Comparison of ENCODE assay signal across 14 cellular contexts in the genomic region with DNA sequence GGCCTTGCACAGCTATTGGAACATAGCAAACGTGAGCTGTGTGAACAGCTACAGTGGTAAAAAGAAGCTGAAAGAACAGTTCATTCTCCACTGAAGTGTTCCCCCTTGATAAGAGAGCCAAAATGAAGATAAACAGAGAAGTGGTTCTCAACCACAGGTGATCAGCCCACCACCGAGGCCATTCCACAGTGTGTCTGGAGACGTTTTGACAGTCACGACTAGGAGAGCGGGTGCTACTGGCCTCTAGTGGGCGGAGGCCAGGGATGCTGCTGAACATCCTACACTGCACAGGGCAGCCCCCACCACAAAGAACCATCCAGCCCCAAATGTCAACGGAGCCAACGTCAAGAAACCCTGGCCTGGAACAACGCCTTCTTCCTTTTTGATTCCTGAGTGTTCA. TPM values are rescaled to one million over a fixed set of nuclear protein-coding genes. Genes with fewer than 3 reads are reported as not detected.
DNase-seq lines count a peak whose midpoint lies in the region; ATAC-seq and TF ChIP-seq lines count a peak whose summit lies in the region.
"Had no signal": no experiment of that assay in that cellular context is flagged by ENCODE, and none has a peak within 500 bp of the region (broad histone marks: within the 10 kb centered on the region; RNA-seq: fewer than 3 reads in every experiment).

No MANE protein-coding gene starts in this region.

- peaks cover 3% of the 10 kb centered on the region for H4K20me1 ChIP-seq in smooth muscle cell (ENCODE audit: low read depth)

- no peak overlapping the region for H3K27ac Mint-ChIP-seq in WTC11

- POLR2A ChIA-PET in A673 (lab: Charles Lee; ENCODE audit: low non-redundant PET) = no interaction called here
- POLR2A ChIA-PET in WTC11 (lab: Charles Lee) = no interaction called here

- H3K4me2 ChIP-seq in smooth muscle cell = no peak overlapping the region

- ATAC-seq in WTC11 = peak; percentile 85
- ATAC-seq in omental fat pad (ENCODE audit: low FRiP score) = no peak

- BruUV-seq in A673 (replicated peaks; lab: Mats Ljungman, UMichigan) = no TSS peak

- no peaks in the 10 kb centered on the region for H3K36me3 ChIP-seq in A673 (ENCODE audit: insufficient read depth, low read length, poor library complexity, severe bottlenecking)
- H3K36me3 ChIP-seq in smooth muscle cell (ENCODE audit: low read depth) = no peaks in the 10 kb centered on the region
- H3K36me3 ChIP-seq: MG63, SJSA1 had no signal

- no peaks in the 10 kb centered on the region for H3F3A ChIP-seq in smooth muscle cell (ENCODE audit: low read depth)

- intact Hi-C loops in A673 (cut with micrococcal nuclease; ENCODE audit: unreplicated experiment) = no loop called here

- H3K27me3 Mint-ChIP-seq in WTC11 (ENCODE audit: low read depth) = no peaks in the 10 kb centered on the region

- 90% methylated on average over 9 of the region's 9 CpGs for WGBS in smooth muscle cell (ENCODE audit: low lambda C conversion rate)

- CTCF ChIA-PET in A673 (lab: Charles Lee) (no interaction called here), WTC11 (lab: Charles Lee) (no interaction called here)

- H3K4me1 ChIP-seq in A673 (ENCODE audit: insufficient read depth, low read length, poor library complexity, severe bottlenecking) = no peaks in the 10 kb centered on the region
- H3K4me1 ChIP-seq in smooth muscle cell (ENCODE audit: low read depth) = no peaks in the 10 kb centered on the region
- H3K4me1 ChIP-seq: SJSA1 had no signal

- H3K27me3 ChIP-seq in A673 (replicated peaks; ENCODE audit: insufficient read depth, low read depth, low read length, poor library complexity) = no peaks in the 10 kb centered on the region
- no peaks in the 10 kb centered on the region for H3K27me3 ChIP-seq in smooth muscle cell (ENCODE audit: low read depth)
- H3K27me3 ChIP-seq: MG63, SJSA1 had no signal

- H3K9me3 ChIP-seq in A673 (ENCODE audit: low read depth, low read length, poor library complexity, severe bottlenecking) = no peaks in the 10 kb centered on the region
- no peaks in the 10 kb centered on the region for H3K9me3 ChIP-seq in smooth muscle cell (replicated peaks; ENCODE audit: low read depth)
- H3K9me3 ChIP-seq: MG63, SJSA1 had no signal

- no peak overlapping the region for H2AFZ ChIP-seq in smooth muscle cell (ENCODE audit: low read depth)

- no peaks in the 10 kb centered on the region for H3K79me2 ChIP-seq in smooth muscle cell (ENCODE audit: low read depth)

- no peaks in the 10 kb centered on the region for H3K9me3 Mint-ChIP-seq in WTC11

- DNase-seq in A673 (ENCODE audit: low spot score) (no peak), WTC11 (ENCODE audit: low spot score) (peak; percentile 33), inferior parietal cortex (ENCODE audit: extremely low spot score) (peak; percentile 34), DMS153 treated with DMSO at 0.1 percent for 48 hours (lab: John Stamatoyannopoulos, UW; ENCODE audit: unreplicated experiment) (no peak), GF-D8 (lab: John Stamatoyannopoulos, UW) (no peak), omental fat pad (ENCODE audit: low spot score) (no peak), smooth muscle cell (lab: John Stamatoyannopoulos, UW; ENCODE audit: unreplicated experiment) (no peak)
- DNase-seq: activated gamma-delta T cell; foreskin melanocyte; mammary epithelial cell; NK-92 treated with Interleukin-12 subunit alpha and Interleukin-12 subunit beta, amount 100 ng/mL, for 24 hours had no signal

- no peak overlapping the region for H3K9ac ChIP-seq in smooth muscle cell (ENCODE audit: low read depth)

- peaks cover 3% of the 10 kb centered on the region; the same call in 1 of the 2 replicates for H3K36me3 Mint-ChIP-seq in WTC11

- H3K27ac ChIP-seq in A673 (ENCODE audit: low read depth, low read length, poor library complexity, severe bottlenecking) = no peak overlapping the region
- no peak overlapping the region for H3K27ac ChIP-seq in smooth muscle cell (ENCODE audit: low read depth)
- H3K27ac ChIP-seq: SJSA1 had no signal

- H3K4me1 Mint-ChIP-seq in WTC11 = peaks cover 24% of the 10 kb centered on the region

- TF ChIP-seq CTCF in A673 (conservative IDR thresholded peaks at IDR 0.05; ENCODE audit: low read depth, low read length) (peak; percentile 44), GM12873 (IDR thresholded peaks at IDR 0.05; ENCODE audit: insufficient read depth, low read depth, low read length, missing control alignments) (peak; percentile 28), WTC11 (IDR thresholded peaks at IDR 0.05) (no peak), omental fat pad (IDR thresholded peaks at IDR 0.05) (no peak), smooth muscle cell (IDR thresholded peaks at IDR 0.05; ENCODE audit: borderline replicate concordance, insufficient read depth, poor library complexity, severe bottlenecking) (no peak)

- H3K4me3 ChIP-seq in A673 (ENCODE audit: low read depth, low read length, poor library complexity, severe bottlenecking) = no peak overlapping the region
- no peak overlapping the region for H3K4me3 ChIP-seq in smooth muscle cell
- H3K4me3 ChIP-seq: MG63, SJSA1 had no signal

- H3K4me3 Mint-ChIP-seq in WTC11 = no peak overlapping the region

TF ChIP-seq in WTC11, 78 proteins besides CTCF, POLR2A, EP300 and RAD21 (continues in another document):
- TF ChIP-seq, protein P1, sequence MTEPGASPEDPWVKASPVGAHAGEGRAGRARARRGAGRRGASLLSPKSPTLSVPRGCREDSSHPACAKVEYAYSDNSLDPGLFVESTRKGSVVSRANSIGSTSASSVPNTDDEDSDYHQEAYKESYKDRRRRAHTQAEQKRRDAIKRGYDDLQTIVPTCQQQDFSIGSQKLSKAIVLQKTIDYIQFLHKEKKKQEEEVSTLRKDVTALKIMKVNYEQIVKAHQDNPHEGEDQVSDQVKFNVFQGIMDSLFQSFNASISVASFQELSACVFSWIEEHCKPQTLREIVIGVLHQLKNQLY (CRISPR knock-in tag; IDR thresholded peaks at IDR 0.05) = no peak
- TF ChIP-seq ZNF263 (CRISPR knock-in tag; IDR thresholded peaks at IDR 0.05; ENCODE audit: low read depth) (no peak), ELF4 (CRISPR knock-in tag; IDR thresholded peaks at IDR 0.05; ENCODE audit: low read depth) (no peak), SOX15 (CRISPR knock-in tag; IDR thresholded peaks at IDR 0.05) (no peak), ZNF232 (CRISPR knock-in tag; IDR thresholded peaks at IDR 0.05) (no peak), SMAD3 (CRISPR knock-in tag; IDR thresholded peaks at IDR 0.05; ENCODE audit: borderline replicate concordance) (no peak), GRHL2 (CRISPR knock-in tag; IDR thresholded peaks at IDR 0.05; ENCODE audit: insufficient replicate concordance, severe bottlenecking) (no peak), NFE2L1 (CRISPR knock-in tag; IDR thresholded peaks at IDR 0.05) (no peak), CBFB (CRISPR knock-in tag; IDR thresholded peaks at IDR 0.05; ENCODE audit: low read depth) (no peak), ZNF396 (CRISPR knock-in tag; IDR thresholded peaks at IDR 0.05; ENCODE audit: borderline replicate concordance) (no peak)
- TF ChIP-seq, protein P2, sequence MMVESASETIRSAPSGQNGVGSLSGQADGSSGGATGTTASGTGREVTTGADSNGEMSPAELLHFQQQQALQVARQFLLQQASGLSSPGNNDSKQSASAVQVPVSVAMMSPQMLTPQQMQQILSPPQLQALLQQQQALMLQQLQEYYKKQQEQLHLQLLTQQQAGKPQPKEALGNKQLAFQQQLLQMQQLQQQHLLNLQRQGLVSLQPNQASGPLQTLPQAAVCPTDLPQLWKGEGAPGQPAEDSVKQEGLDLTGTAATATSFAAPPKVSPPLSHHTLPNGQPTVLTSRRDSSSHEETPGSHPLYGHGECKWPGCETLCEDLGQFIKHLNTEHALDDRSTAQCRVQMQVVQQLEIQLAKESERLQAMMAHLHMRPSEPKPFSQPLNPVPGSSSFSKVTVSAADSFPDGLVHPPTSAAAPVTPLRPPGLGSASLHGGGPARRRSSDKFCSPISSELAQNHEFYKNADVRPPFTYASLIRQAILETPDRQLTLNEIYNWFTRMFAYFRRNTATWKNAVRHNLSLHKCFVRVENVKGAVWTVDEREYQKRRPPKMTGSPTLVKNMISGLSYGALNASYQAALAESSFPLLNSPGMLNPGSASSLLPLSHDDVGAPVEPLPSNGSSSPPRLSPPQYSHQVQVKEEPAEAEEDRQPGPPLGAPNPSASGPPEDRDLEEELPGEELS (CRISPR knock-in tag; IDR thresholded peaks at IDR 0.05) = no peak
- TF ChIP-seq, protein P3, sequence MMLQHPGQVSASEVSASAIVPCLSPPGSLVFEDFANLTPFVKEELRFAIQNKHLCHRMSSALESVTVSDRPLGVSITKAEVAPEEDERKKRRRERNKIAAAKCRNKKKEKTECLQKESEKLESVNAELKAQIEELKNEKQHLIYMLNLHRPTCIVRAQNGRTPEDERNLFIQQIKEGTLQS (CRISPR knock-in tag; conservative IDR thresholded peaks at IDR 0.05) = no peak
- TF ChIP-seq, protein P4, sequence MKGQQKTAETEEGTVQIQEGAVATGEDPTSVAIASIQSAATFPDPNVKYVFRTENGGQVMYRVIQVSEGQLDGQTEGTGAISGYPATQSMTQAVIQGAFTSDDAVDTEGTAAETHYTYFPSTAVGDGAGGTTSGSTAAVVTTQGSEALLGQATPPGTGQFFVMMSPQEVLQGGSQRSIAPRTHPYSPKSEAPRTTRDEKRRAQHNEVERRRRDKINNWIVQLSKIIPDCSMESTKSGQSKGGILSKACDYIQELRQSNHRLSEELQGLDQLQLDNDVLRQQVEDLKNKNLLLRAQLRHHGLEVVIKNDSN (CRISPR knock-in tag; IDR thresholded peaks at IDR 0.05) = no peak
- TF ChIP-seq, protein P5, sequence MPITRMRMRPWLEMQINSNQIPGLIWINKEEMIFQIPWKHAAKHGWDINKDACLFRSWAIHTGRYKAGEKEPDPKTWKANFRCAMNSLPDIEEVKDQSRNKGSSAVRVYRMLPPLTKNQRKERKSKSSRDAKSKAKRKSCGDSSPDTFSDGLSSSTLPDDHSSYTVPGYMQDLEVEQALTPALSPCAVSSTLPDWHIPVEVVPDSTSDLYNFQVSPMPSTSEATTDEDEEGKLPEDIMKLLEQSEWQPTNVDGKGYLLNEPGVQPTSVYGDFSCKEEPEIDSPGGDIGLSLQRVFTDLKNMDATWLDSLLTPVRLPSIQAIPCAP (CRISPR knock-in tag; IDR thresholded peaks at IDR 0.05) = no peak

RNA-seq across cellular contexts. Expression of gene ADCY3, which starts 38.4 kb away (rescaled TPM):
- total RNA-seq in A673 (2021) = 37.3 and 42.2 TPM in 2 replicates
- 37.1 to 41.7 TPM (median 39.4 TPM) in 3 replicates for total RNA-seq in WTC11 (2021)
- 100 to 1,000 TPM in 1 of 4 donors, 10 to 100 TPM in 3; 74.5 to 116 (median 95.1) TPM for total RNA-seq in omental fat pad
- 20.8 and 34.3 TPM in 2 replicates for total RNA-seq in smooth muscle cell
- 29.6 and 41.7 TPM in 2 replicates for polyA plus RNA-seq in smooth muscle cell

Comparison
In these comparisons a context has a peak if more than half of its experiments do, and no peak if none do; other contexts are left out.
1. DNase-seq: peak in WTC11 (single experiment) and inferior parietal cortex (single experiment); none in A673 (single experiment), DMS153 treated with DMSO at 0.1 percent for 48 hours (single experiment), GF-D8 (single experiment), omental fat pad (single experiment) and smooth muscle cell (single experiment).
2. CTCF ChIP-seq: peak in A673 (single experiment) and GM12873 (single experiment); none in WTC11 (single experiment), omental fat pad (0 of 3) and smooth muscle cell (single experiment).